ENCODE assay signal across 8 cellular contexts in the genomic region with DNA sequence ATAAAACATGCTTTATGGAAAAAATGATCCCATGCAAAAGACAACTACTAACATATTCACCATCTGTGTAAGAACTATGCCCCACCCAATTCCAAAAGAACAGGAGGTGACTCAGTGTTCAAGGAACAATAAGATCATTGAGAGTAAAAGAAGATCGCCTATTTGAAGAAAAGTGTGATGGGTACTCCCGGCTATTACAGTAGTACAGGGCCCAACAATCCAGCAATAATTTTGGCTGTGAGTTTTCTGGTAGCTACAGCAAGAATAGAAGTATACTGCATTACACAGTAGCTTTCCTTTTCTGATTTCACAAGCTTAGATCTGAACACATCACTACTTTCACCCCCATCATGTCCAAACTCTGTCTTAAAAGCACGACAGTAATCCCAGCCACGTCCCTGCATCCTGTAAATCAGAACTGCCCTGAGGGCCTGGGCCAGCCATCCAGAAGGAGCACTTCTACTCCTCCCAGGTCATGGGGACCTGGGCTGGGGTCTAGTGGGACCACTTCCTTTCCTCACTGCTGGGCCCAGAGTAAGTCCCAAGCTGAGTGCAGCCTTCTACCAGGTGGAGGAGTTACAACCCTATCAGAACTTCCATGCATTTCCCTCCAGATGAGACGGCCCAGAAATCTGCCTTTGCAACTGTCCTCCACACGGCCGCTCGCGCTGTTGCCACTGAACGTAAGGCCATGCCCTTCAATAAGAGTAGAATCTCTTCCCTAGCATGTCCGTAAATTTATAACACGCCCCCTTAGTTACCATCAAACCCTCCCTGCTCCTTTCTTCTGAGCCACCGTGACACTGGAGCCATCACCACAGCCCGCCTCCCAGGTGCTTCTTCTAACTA. TPM values are rescaled to one million over a fixed set of nuclear protein-coding genes. Genes with fewer than 3 reads are reported as not detected.
DNase-seq lines count a peak whose midpoint lies in the region; ATAC-seq, FAIRE-seq and TF ChIP-seq lines count a peak whose summit lies in the region.

No MANE protein-coding gene starts in this region.

- no peaks in the 10 kb centered on the region for H3K27me3 ChIP-seq in CD4-positive, CD25-positive, alpha-beta regulatory T cell (ENCODE audit: control insufficient read depth, insufficient read depth, low read length)
- no peaks in the 10 kb centered on the region for H3K27me3 ChIP-seq in bronchial epithelial cell (ENCODE audit: control insufficient read depth, insufficient read depth, low read length)
- no peaks in the 10 kb centered on the region for H3K27me3 ChIP-seq in mucosa of rectum (ENCODE audit: control insufficient read depth in 2 of 2, insufficient read depth in 2 of 2, low read length in 2 of 2)

- H3K4me1 ChIP-seq in CD4-positive, CD25-positive, alpha-beta regulatory T cell (ENCODE audit: control insufficient read depth, insufficient read depth, low read length, poor library complexity, severe bottlenecking) = peaks cover 100% of the 10 kb centered on the region
- peaks cover 45 to 48% of the 10 kb centered on the region in 2 donors for H3K4me1 ChIP-seq in mucosa of rectum (ENCODE audit: control insufficient read depth in 2 of 2, insufficient read depth in 2 of 2, low read length in 2 of 2)

- H3K9ac ChIP-seq in mucosa of rectum (ENCODE audit: low read depth in 1 of 2, low read length in 2 of 2) = peak overlapping the region in 1 of 2 donors; percentile 60

- peak overlapping the region; percentile 91 to 99 (median 99) for H3K27ac Mint-ChIP-seq in CD4-positive, CD25-positive, alpha-beta regulatory T cell
- H3K27ac Mint-ChIP-seq in stimulated activated naive B cell treated with anti-CD40 and anti-IgM and Interleukin-4, amounts not matched to agents 10 μg/mL and 1 μg/mL and 100 μg/mL, for 72 hours = no peak overlapping the region

- no peak for TF ChIP-seq CTCF in bronchial epithelial cell (IDR thresholded peaks at IDR 0.05; ENCODE audit: insufficient read depth, low read length, severe bottlenecking)

- no peaks in the 10 kb centered on the region for H3K9me3 Mint-ChIP-seq in CD4-positive, CD25-positive, alpha-beta regulatory T cell
- no peaks in the 10 kb centered on the region for H3K9me3 Mint-ChIP-seq in stimulated activated naive B cell treated with anti-CD40 and anti-IgM and Interleukin-4, amounts not matched to agents 10 μg/mL and 1 μg/mL and 100 μg/mL, for 72 hours

- no peak for FAIRE-seq in bronchial epithelial cell (lab: Jason Lieb, UNC)

- no peaks in the 10 kb centered on the region for H3K36me3 ChIP-seq in CD4-positive, CD25-positive, alpha-beta regulatory T cell (ENCODE audit: control insufficient read depth, insufficient read depth, low read length)
- H3K36me3 ChIP-seq in bronchial epithelial cell (ENCODE audit: control insufficient read depth, insufficient read depth, low read length) = no peaks in the 10 kb centered on the region
- no peaks in the 10 kb centered on the region for H3K36me3 ChIP-seq in mucosa of rectum (ENCODE audit: control insufficient read depth in 2 of 2, insufficient read depth in 2 of 2, low read length in 2 of 2)

- peak overlapping the region; percentile 84 for H3K4me3 ChIP-seq in CD4-positive, CD25-positive, alpha-beta regulatory T cell (ENCODE audit: low read depth, low read length)
- no peak overlapping the region for H3K4me3 ChIP-seq in bronchial epithelial cell (ENCODE audit: low read depth, low read length)
- H3K4me3 ChIP-seq in mucosa of rectum (ENCODE audit: low read length in 2 of 2) = peak overlapping the region; percentile 7 to 17

- H3K27me3 Mint-ChIP-seq in CD4-positive, CD25-positive, alpha-beta regulatory T cell = no peaks in the 10 kb centered on the region
- no peaks in the 10 kb centered on the region for H3K27me3 Mint-ChIP-seq in stimulated activated naive B cell treated with anti-CD40 and anti-IgM and Interleukin-4, amounts not matched to agents 10 μg/mL and 1 μg/mL and 100 μg/mL, for 72 hours

- peaks cover 56 to 85% (median 69%) of the 10 kb centered on the region in 4 donors for H3K4me1 Mint-ChIP-seq in CD4-positive, CD25-positive, alpha-beta regulatory T cell
- peaks cover 22 to 27% of the 10 kb centered on the region in 2 donors for H3K4me1 Mint-ChIP-seq in stimulated activated naive B cell treated with anti-CD40 and anti-IgM and Interleukin-4, amounts not matched to agents 10 μg/mL and 1 μg/mL and 100 μg/mL, for 72 hours

- DNase-seq in CD4-positive, CD25-positive, alpha-beta regulatory T cell = no peak
- DNase-seq in MV-4-11 (lab: John Stamatoyannopoulos, UW) = peak; percentile 60
- DNase-seq in bronchial epithelial cell (ENCODE audit: low read depth) = peak; percentile 87
- no peak for DNase-seq in GDM1 (lab: John Stamatoyannopoulos, UW)
- no peak for DNase-seq in stimulated activated naive B cell treated with anti-CD40 and anti-IgM and Interleukin-4, amounts not matched to agents 10 μg/mL and 1 μg/mL and 100 μg/mL, for 72 hours

- ATAC-seq in CD4-positive, CD25-positive, alpha-beta regulatory T cell (ENCODE audit: low read depth in 2 of 2) = no peak
- no peak for ATAC-seq in HG03432 (IDR thresholded peaks at IDR 0.05; ENCODE audit: unreplicated experiment)
- no peak for ATAC-seq in stimulated activated naive B cell treated with anti-CD40 and anti-IgM and Interleukin-4, amounts not matched to agents 10 μg/mL and 1 μg/mL and 100 μg/mL, for 72 hours (replicated peaks)
- no peak for ATAC-seq in HG03175 (IDR thresholded peaks at IDR 0.05; ENCODE audit: unreplicated experiment)

- H3K4me3 Mint-ChIP-seq in CD4-positive, CD25-positive, alpha-beta regulatory T cell = peak overlapping the region; percentile 58 to 94 (median 82)
- H3K4me3 Mint-ChIP-seq in stimulated activated naive B cell treated with anti-CD40 and anti-IgM and Interleukin-4, amounts not matched to agents 10 μg/mL and 1 μg/mL and 100 μg/mL, for 72 hours = no peak overlapping the region

- peaks cover 11% of the 10 kb centered on the region for H3K36me3 Mint-ChIP-seq in CD4-positive, CD25-positive, alpha-beta regulatory T cell
- H3K36me3 Mint-ChIP-seq in stimulated activated naive B cell treated with anti-CD40 and anti-IgM and Interleukin-4, amounts not matched to agents 10 μg/mL and 1 μg/mL and 100 μg/mL, for 72 hours = no peaks in the 10 kb centered on the region

- no peaks in the 10 kb centered on the region for H3K9me3 ChIP-seq in CD4-positive, CD25-positive, alpha-beta regulatory T cell (ENCODE audit: control insufficient read depth in 2 of 2, low read length in 2 of 2)
- no peaks in the 10 kb centered on the region for H3K9me3 ChIP-seq in mucosa of rectum (ENCODE audit: control insufficient read depth in 2 of 2, low read length in 2 of 2)

- peak overlapping the region; percentile 66 for H3K27ac ChIP-seq in CD4-positive, CD25-positive, alpha-beta regulatory T cell (ENCODE audit: insufficient read depth, low read length, poor library complexity, severe bottlenecking)
- peak overlapping the region; percentile 88 to 91 for H3K27ac ChIP-seq in mucosa of rectum (ENCODE audit: low read depth in 2 of 2, low read length in 2 of 2)

RNA-seq across cellular contexts. Expression of a gene that starts 7.9 kb away (rescaled TPM):
- 115 TPM for total RNA-seq in CD4-positive, CD25-positive, alpha-beta regulatory T cell
- polyA plus RNA-seq in CD4-positive, CD25-positive, alpha-beta regulatory T cell = 10 to 100 TPM; 55.3 to 94.3 (median 64.7) TPM
- total RNA-seq in bronchial epithelial cell = 71.8 and 75.0 TPM in 2 replicates

RNA-seq across cellular contexts. Expression of a gene that starts 35.0 kb away (rescaled TPM):
- 9.6 TPM for total RNA-seq in CD4-positive, CD25-positive, alpha-beta regulatory T cell
- polyA plus RNA-seq in CD4-positive, CD25-positive, alpha-beta regulatory T cell = 10 to 100 TPM in 3 of 4 donors, 1 to 10 TPM in 1; 8.3 to 13.5 (median 12.6) TPM
- 5.8 and 7.4 TPM in 2 replicates for total RNA-seq in bronchial epithelial cell

Comparison
In these comparisons a context has a peak if more than half of its experiments do, and no peak if none do; other contexts are left out.
1. DNase-seq: peak in MV-4-11 (single experiment) and bronchial epithelial cell (single experiment); none in CD4-positive, CD25-positive, alpha-beta regulatory T cell (0 of 3), GDM1 (single experiment) and stimulated activated naive B cell treated with anti-CD40 and anti-IgM and Interleukin-4, amounts not matched to agents 10 μg/mL and 1 μg/mL and 100 μg/mL, for 72 hours (single experiment).
2. H3K4me3 Mint-ChIP-seq: peak in CD4-positive, CD25-positive, alpha-beta regulatory T cell (4 of 4); none in stimulated activated naive B cell treated with anti-CD40 and anti-IgM and Interleukin-4, amounts not matched to agents 10 μg/mL and 1 μg/mL and 100 μg/mL, for 72 hours (0 of 2).